ENCODE assay signal across 8 cellular contexts in genomic region chr22:19174106-19175025, GRCh38. TPM values are rescaled to one million over a fixed set of nuclear protein-coding genes. Genes with fewer than 3 reads are reported as not detected.
DNase-seq lines count a peak whose midpoint lies in the region; ATAC-seq and TF ChIP-seq lines count a peak whose summit lies in the region.

No MANE protein-coding gene starts in this region.

- H3K9me3 ChIP-seq in A673 (ENCODE audit: low read depth, low read length, poor library complexity, severe bottlenecking) (no peaks in the 10 kb centered on the region), iPS-18a (ENCODE audit: control insufficient read depth, low read depth, low read length) (no peaks in the 10 kb centered on the region)

- BruUV-seq in A673 (replicated peaks; lab: Mats Ljungman, UMichigan), result no TSS peak

- CTCF ChIA-PET in A673 (lab: Charles Lee), result interaction anchor here (0.6 to 1.3 kb wide), 2 partner anchors 30 to 117 kb away, joined by 3 read pairs; partner anchors contain the start of genes CLTCL1 and ESS2

- H3K4me1 ChIP-seq in A673 (ENCODE audit: insufficient read depth, low read length, poor library complexity, severe bottlenecking) (peaks cover 49% of the 10 kb centered on the region), GM23338 (ENCODE audit: insufficient read depth) (peaks cover 40% of the 10 kb centered on the region), iPS-18a (ENCODE audit: control insufficient read depth, low read depth, low read length) (peaks cover 18% of the 10 kb centered on the region)

- H3K4me3 ChIP-seq in A673 (ENCODE audit: low read depth, low read length, poor library complexity, severe bottlenecking) (no peak overlapping the region), GM23338 (peak overlapping the region; percentile 28; the same call in 1 of the 2 replicates), iPS-18a (ENCODE audit: low read length) (no peak overlapping the region)

- no peak overlapping the region for H3K9ac ChIP-seq in iPS-18a (ENCODE audit: low read length)

- H3K4me3 Mint-ChIP-seq in GM23338 (peak overlapping the region; percentile 43), endothelial cell (ENCODE audit: unreplicated experiment) (no peak overlapping the region)

- no peak for TF ChIP-seq CTCF in A673 (conservative IDR thresholded peaks at IDR 0.05; ENCODE audit: low read depth, low read length)
- TF ChIP-seq CTCF in GM23338 (conservative IDR thresholded peaks at IDR 0.05; ENCODE audit: low read depth in 2 of 2), result no peak
- no peak for TF ChIP-seq CTCF in VCaP (conservative IDR thresholded peaks at IDR 0.05)
- TF ChIP-seq CTCF in endothelial cell (IDR thresholded peaks at IDR 0.05; ENCODE audit: unreplicated experiment), result no peak

- H3K27ac ChIP-seq in A673 (ENCODE audit: low read depth, low read length, poor library complexity, severe bottlenecking), result peak overlapping the region; percentile 52
- peak overlapping the region; percentile 88 for H3K27ac ChIP-seq in GM23338 (ENCODE audit: low read depth)
- peak overlapping the region; percentile 95; the same call in 1 of the 2 replicates for H3K27ac ChIP-seq in VCaP
- peak overlapping the region; percentile 22 for H3K27ac ChIP-seq in iPS-18a (ENCODE audit: low read length)

- H3K4me1 Mint-ChIP-seq in GM23338 (peaks cover 48% of the 10 kb centered on the region), endothelial cell (ENCODE audit: unreplicated experiment) (peaks cover 17% of the 10 kb centered on the region)

- peaks cover 52% of the 10 kb centered on the region for H3K27me3 Mint-ChIP-seq in GM23338 (ENCODE audit: insufficient read depth, low read depth, poor library complexity)
- H3K27me3 Mint-ChIP-seq in endothelial cell (ENCODE audit: unreplicated experiment), result peaks cover 13% of the 10 kb centered on the region

- POLR2A ChIA-PET in A673 (lab: Charles Lee; ENCODE audit: low non-redundant PET), result interaction anchor here (0.5 kb wide), 1 partner anchor 943 kb away, joined by 8 read pairs; the partner anchor contains the start of gene TRMT2A

- peaks cover 7% of the 10 kb centered on the region for H4K20me1 ChIP-seq in GM23338 (replicated peaks; ENCODE audit: insufficient read depth)

- H3K36me3 ChIP-seq in A673 (ENCODE audit: insufficient read depth, low read length, poor library complexity, severe bottlenecking), result peaks cover 19% of the 10 kb centered on the region
- H3K36me3 ChIP-seq in GM23338 (ENCODE audit: insufficient read depth), result no peaks in the 10 kb centered on the region
- H3K36me3 ChIP-seq in iPS-18a (ENCODE audit: control insufficient read depth, low read depth, low read length), result peaks cover 10% of the 10 kb centered on the region

- peak overlapping the region; percentile 100 for H3K4me2 ChIP-seq in GM23338

- DNase-seq in A673 (ENCODE audit: low spot score) (peak; percentile 57), GM23338 (ENCODE audit: low spot score) (peak; percentile 84), inferior parietal cortex (ENCODE audit: extremely low spot score) (no peak), NCI-H1436 (lab: John Stamatoyannopoulos, UW) (no peak), endothelial cell (ENCODE audit: low spot score) (no peak)

- peaks cover 16% of the 10 kb centered on the region; the same call in 2 of the 3 replicates for H3K36me3 Mint-ChIP-seq in GM23338 (ENCODE audit: low read depth)
- peaks cover 7% of the 10 kb centered on the region for H3K36me3 Mint-ChIP-seq in endothelial cell (ENCODE audit: low read depth, unreplicated experiment)

- ATAC-seq in GM23338 (peak; percentile 1; the same call in 2 of the 3 replicates), HG02798 (IDR thresholded peaks at IDR 0.05; ENCODE audit: poor library complexity, unreplicated experiment) (no peak)

- no peaks in the 10 kb centered on the region for H3K9me2 ChIP-seq in GM23338 (ENCODE audit: insufficient read depth)

- H3F3A ChIP-seq in GM23338 (replicated peaks; ENCODE audit: low read depth), result peaks cover 35% of the 10 kb centered on the region

- peaks cover 32% of the 10 kb centered on the region for H3K79me2 ChIP-seq in GM23338 (replicated peaks; ENCODE audit: insufficient read depth)

- H3K9me3 Mint-ChIP-seq in GM23338, result no peaks in the 10 kb centered on the region; the same call in 2 of the 3 replicates
- H3K9me3 Mint-ChIP-seq in endothelial cell (ENCODE audit: unreplicated experiment), result no peaks in the 10 kb centered on the region

- peak overlapping the region; percentile 86 for H3K27ac Mint-ChIP-seq in GM23338
- no peak overlapping the region for H3K27ac Mint-ChIP-seq in endothelial cell (ENCODE audit: unreplicated experiment)

- H2AFZ ChIP-seq in GM23338, result no peak overlapping the region

- intact Hi-C loops in A673 (cut with micrococcal nuclease; ENCODE audit: unreplicated experiment), result loop anchor here (5.0 kb wide), 1 partner anchor 118 kb away; the partner anchor contains the start of gene CLTCL1

- peaks cover 6% of the 10 kb centered on the region for H3K27me3 ChIP-seq in A673 (replicated peaks; ENCODE audit: insufficient read depth, low read depth, low read length, poor library complexity)
- H3K27me3 ChIP-seq in GM23338 (ENCODE audit: insufficient read depth), result peaks cover 19% of the 10 kb centered on the region
- H3K27me3 ChIP-seq in iPS-18a (ENCODE audit: control insufficient read depth, insufficient read depth, low read length), result peaks cover 17% of the 10 kb centered on the region

TF ChIP-seq in GM23338, 12 proteins besides CTCF, POLR2A, EP300 and RAD21 (continues in another document):
- TF ChIP-seq STAT1 (IDR thresholded peaks at IDR 0.05; ENCODE audit: unreplicated experiment) (no peak), JUNB (IDR thresholded peaks at IDR 0.05; ENCODE audit: unreplicated experiment) (no peak), EZH2 (IDR thresholded peaks at IDR 0.05; ENCODE audit: low read depth, unreplicated experiment) (no peak), NANOG (IDR thresholded peaks at IDR 0.05; ENCODE audit: borderline replicate concordance) (no peak), POLR2AphosphoS5 (IDR thresholded peaks at IDR 0.05; ENCODE audit: low read depth) (peak; percentile 12), EZH2phosphoT487 (IDR thresholded peaks at IDR 0.05; ENCODE audit: unreplicated experiment) (no peak)
- TF ChIP-seq, protein P1, sequence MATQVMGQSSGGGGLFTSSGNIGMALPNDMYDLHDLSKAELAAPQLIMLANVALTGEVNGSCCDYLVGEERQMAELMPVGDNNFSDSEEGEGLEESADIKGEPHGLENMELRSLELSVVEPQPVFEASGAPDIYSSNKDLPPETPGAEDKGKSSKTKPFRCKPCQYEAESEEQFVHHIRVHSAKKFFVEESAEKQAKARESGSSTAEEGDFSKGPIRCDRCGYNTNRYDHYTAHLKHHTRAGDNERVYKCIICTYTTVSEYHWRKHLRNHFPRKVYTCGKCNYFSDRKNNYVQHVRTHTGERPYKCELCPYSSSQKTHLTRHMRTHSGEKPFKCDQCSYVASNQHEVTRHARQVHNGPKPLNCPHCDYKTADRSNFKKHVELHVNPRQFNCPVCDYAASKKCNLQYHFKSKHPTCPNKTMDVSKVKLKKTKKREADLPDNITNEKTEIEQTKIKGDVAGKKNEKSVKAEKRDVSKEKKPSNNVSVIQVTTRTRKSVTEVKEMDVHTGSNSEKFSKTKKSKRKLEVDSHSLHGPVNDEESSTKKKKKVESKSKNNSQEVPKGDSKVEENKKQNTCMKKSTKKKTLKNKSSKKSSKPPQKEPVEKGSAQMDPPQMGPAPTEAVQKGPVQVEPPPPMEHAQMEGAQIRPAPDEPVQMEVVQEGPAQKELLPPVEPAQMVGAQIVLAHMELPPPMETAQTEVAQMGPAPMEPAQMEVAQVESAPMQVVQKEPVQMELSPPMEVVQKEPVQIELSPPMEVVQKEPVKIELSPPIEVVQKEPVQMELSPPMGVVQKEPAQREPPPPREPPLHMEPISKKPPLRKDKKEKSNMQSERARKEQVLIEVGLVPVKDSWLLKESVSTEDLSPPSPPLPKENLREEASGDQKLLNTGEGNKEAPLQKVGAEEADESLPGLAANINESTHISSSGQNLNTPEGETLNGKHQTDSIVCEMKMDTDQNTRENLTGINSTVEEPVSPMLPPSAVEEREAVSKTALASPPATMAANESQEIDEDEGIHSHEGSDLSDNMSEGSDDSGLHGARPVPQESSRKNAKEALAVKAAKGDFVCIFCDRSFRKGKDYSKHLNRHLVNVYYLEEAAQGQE (IDR thresholded peaks at IDR 0.05; ENCODE audit: unreplicated experiment), result no peak
- TF ChIP-seq, protein P2, sequence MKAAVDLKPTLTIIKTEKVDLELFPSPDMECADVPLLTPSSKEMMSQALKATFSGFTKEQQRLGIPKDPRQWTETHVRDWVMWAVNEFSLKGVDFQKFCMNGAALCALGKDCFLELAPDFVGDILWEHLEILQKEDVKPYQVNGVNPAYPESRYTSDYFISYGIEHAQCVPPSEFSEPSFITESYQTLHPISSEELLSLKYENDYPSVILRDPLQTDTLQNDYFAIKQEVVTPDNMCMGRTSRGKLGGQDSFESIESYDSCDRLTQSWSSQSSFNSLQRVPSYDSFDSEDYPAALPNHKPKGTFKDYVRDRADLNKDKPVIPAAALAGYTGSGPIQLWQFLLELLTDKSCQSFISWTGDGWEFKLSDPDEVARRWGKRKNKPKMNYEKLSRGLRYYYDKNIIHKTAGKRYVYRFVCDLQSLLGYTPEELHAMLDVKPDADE (IDR thresholded peaks at IDR 0.05), result no peak

RNA-seq across cellular contexts. Expression of gene SLC25A1, which starts 4.2 kb away (rescaled TPM):
- total RNA-seq in A673 (2021), result 91.0 and 115 TPM in 2 replicates
- total RNA-seq in GM23338 (2014; rRNA removed; shearing (Covaris generic)), result 210 and 242 TPM in 2 replicates
- polyA plus RNA-seq in GM23338 (2016; fragmentation: Nextera tagmentation; extraction: Ambion mirVana), result 141 and 145 TPM in 2 replicates
- 79.2 TPM for total RNA-seq in endothelial cell (ENCODE audit: unreplicated experiment)

RNA-seq across cellular contexts. Expression of gene GSC2, which starts 24.3 kb away (rescaled TPM):
- total RNA-seq in A673 (2021) (not detected in 2 replicates), endothelial cell (ENCODE audit: unreplicated experiment) (not detected)
- not detected in 2 replicates for total RNA-seq in GM23338 (2014; rRNA removed; shearing (Covaris generic))
- polyA plus RNA-seq in GM23338 (2016; fragmentation: Nextera tagmentation; extraction: Ambion mirVana), result not detected in 2 replicates

RNA-seq across cellular contexts. Expression of gene ESS2, which starts 29.9 kb away (rescaled TPM):
- total RNA-seq in A673 (2021), result 21.1 and 21.4 TPM in 2 replicates
- 18.4 and 21.6 TPM in 2 replicates for total RNA-seq in GM23338 (2014; rRNA removed; shearing (Covaris generic))
- polyA plus RNA-seq in GM23338 (2016; fragmentation: Nextera tagmentation; extraction: Ambion mirVana), result 12.3 and 15.2 TPM in 2 replicates
- total RNA-seq in endothelial cell (ENCODE audit: unreplicated experiment), result 19.1 TPM

RNA-seq across cellular contexts. Expression of gene TSSK2, which starts 43.3 kb away (rescaled TPM):
- total RNA-seq in A673 (2021), result not detected in 2 replicates
- total RNA-seq in GM23338 (2014; rRNA removed; shearing (Covaris generic)), result not detected in 2 replicates
- not detected in 2 replicates for polyA plus RNA-seq in GM23338 (2016; fragmentation: Nextera tagmentation; extraction: Ambion mirVana)
- total RNA-seq in endothelial cell (ENCODE audit: unreplicated experiment), result not detected

RNA-seq across cellular contexts. Expression of gene DGCR2, which starts 52.2 kb away (rescaled TPM):
- total RNA-seq in A673 (2021) (41.1 and 47.3 TPM in 2 replicates), endothelial cell (ENCODE audit: unreplicated experiment) (46.7 TPM)
- total RNA-seq in GM23338 (2014; rRNA removed; shearing (Covaris generic)), result 59.3 and 83.0 TPM in 2 replicates
- 18.5 and 21.0 TPM in 2 replicates for polyA plus RNA-seq in GM23338 (2016; fragmentation: Nextera tagmentation; extraction: Ambion mirVana)

Comparison
In these comparisons a context has a peak if more than half of its experiments do, and no peak if none do; other contexts are left out.
1. DNase-seq: peak in A673 (single experiment) and GM23338 (single experiment); none in inferior parietal cortex (single experiment), NCI-H1436 (single experiment) and endothelial cell (single experiment).
2. H3K27ac ChIP-seq: peak in every context shown above with its lines; median percentile 95 in VCaP; 88 in GM23338; 52 in A673; 22 in iPS-18a.